In the genomic region with DNA sequence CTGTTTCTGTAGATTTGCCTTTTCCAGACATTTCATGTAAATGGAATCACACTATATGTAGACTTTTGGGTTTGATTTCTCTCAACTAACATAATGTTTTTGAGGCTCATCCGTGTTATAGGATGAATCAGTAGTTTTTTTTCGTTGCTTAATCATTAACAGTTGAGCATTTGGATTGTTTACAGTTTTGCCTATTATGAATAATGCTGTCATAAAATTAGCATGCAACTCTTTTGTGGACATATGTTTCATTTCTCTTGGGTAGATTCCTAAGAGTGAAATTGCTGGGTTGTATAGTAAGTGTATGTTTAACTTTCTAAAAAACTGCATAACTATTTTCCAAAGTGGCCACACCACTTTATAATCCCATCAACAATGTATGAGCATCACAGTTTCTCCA, we compare ENCODE assay signal across 24 cellular contexts.
"Had no signal": no experiment of that assay in that cellular context is flagged by ENCODE, and none has a peak within 500 bp of the region (broad histone marks: within the 10 kb centered on the region; RNA-seq: fewer than 3 reads in every experiment).

No MANE protein-coding gene starts in this region.

- H3K4me3 Mint-ChIP-seq: activated naive CD8-positive, alpha-beta T cell; activated T-helper 1 cell treated with anti-CD3 and anti-CD28 coated beads, Interleukin-12 subunit alpha, Interleukin-12 subunit beta, Interleukin-2, Interleukin-4 antibody, amounts not matched to agents 30 ng/mL and 10 ng/mL and 1 ng/mL, durations not matched to agents 14 hours and 24 hours and 36 hours; memory B cell; natural killer cell treated with Interleukin-12 subunit alpha and Interleukin-12 subunit beta and Interleukin-15 and Interleukin-18, amount 100 ng/mL, for 72 hours; stimulated activated naive CD8-positive, alpha-beta T cell treated with anti-CD3 and anti-CD28 coated beads, Interleukin-15, Interleukin-2, amounts not matched to agents 100 ng/mL and 50 ng/mL, for 24 hours; T-helper 1 cell treated with Interleukin-12 subunit alpha and Interleukin-12 subunit beta and Interleukin-4 antibody, amounts not matched to agents 30 μg/mL and 1 μg/mL, for 36 hours; WTC11 had no signal

- H3K27me3 ChIP-seq: heart right ventricle, ovary, spleen, tibial artery had no signal

- H3K36me3 ChIP-seq: heart right ventricle, neutrophil, ovary, prostate gland, tibial artery had no signal

- ATAC-seq: heart right ventricle; left colon; natural killer cell treated with Interleukin-12 subunit alpha and Interleukin-12 subunit beta and Interleukin-15 and Interleukin-18, amount 100 ng/mL, for 72 hours; WTC11 had no signal

- H3K9me3 ChIP-seq: neutrophil, ovary, prostate gland, tibial artery had no signal

- H3K27me3 Mint-ChIP-seq: activated naive CD8-positive, alpha-beta T cell; memory B cell; natural killer cell treated with Interleukin-12 subunit alpha and Interleukin-12 subunit beta and Interleukin-15 and Interleukin-18, amount 100 ng/mL, for 72 hours; stimulated activated naive CD8-positive, alpha-beta T cell treated with anti-CD3 and anti-CD28 coated beads, Interleukin-15, Interleukin-2, amounts not matched to agents 100 ng/mL and 50 ng/mL, for 24 hours had no signal

- H3K9me3 Mint-ChIP-seq: activated T-helper 1 cell treated with anti-CD3 and anti-CD28 coated beads, Interleukin-12 subunit alpha, Interleukin-12 subunit beta, Interleukin-2, Interleukin-4 antibody, amounts not matched to agents 30 ng/mL and 10 ng/mL and 1 ng/mL, durations not matched to agents 14 hours and 24 hours and 36 hours; memory B cell; natural killer cell treated with Interleukin-12 subunit alpha and Interleukin-12 subunit beta and Interleukin-15 and Interleukin-18, amount 100 ng/mL, for 72 hours; stimulated activated naive CD8-positive, alpha-beta T cell treated with anti-CD3 and anti-CD28 coated beads, Interleukin-15, Interleukin-2, amounts not matched to agents 100 ng/mL and 50 ng/mL, for 24 hours had no signal

- H3K4me1 ChIP-seq: heart right ventricle, prostate gland, spleen, tibial artery had no signal

- H3K27ac Mint-ChIP-seq: activated naive CD8-positive, alpha-beta T cell; activated T-helper 1 cell treated with anti-CD3 and anti-CD28 coated beads, Interleukin-12 subunit alpha, Interleukin-12 subunit beta, Interleukin-2, Interleukin-4 antibody, amounts not matched to agents 30 ng/mL and 10 ng/mL and 1 ng/mL, durations not matched to agents 14 hours and 24 hours and 36 hours; memory B cell; natural killer cell treated with Interleukin-12 subunit alpha and Interleukin-12 subunit beta and Interleukin-15 and Interleukin-18, amount 100 ng/mL, for 72 hours; stimulated activated naive CD8-positive, alpha-beta T cell treated with anti-CD3 and anti-CD28 coated beads, Interleukin-15, Interleukin-2, amounts not matched to agents 100 ng/mL and 50 ng/mL, for 24 hours; T-helper 1 cell treated with Interleukin-12 subunit alpha and Interleukin-12 subunit beta and Interleukin-4 antibody, amounts not matched to agents 30 μg/mL and 1 μg/mL, for 36 hours; WTC11 had no signal

- DNase-seq: activated CD4-positive, alpha-beta T cell treated with anti-CD3 and anti-CD28 coated beads, Interleukin-2, amount 50 U/mL, for 4 hours; activated gamma-delta T cell treated with Interleukin-2 at 50 U/mL for 16 hours; central memory CD4-positive, alpha-beta T cell; dermis blood vessel endothelial cell; effector memory CD4-positive, alpha-beta T cell; heart right ventricle; left colon; ovary; spleen; stimulated activated CD4-positive, alpha-beta T cell treated with anti-CD3 and anti-CD28 coated beads, Interleukin-4, amount 100 ng/mL, for 4 hours; substantia nigra; T1000; tibial artery had no signal

- H3K4me1 Mint-ChIP-seq: WTC11 had no signal

- H3K36me3 Mint-ChIP-seq: natural killer cell treated with Interleukin-12 subunit alpha and Interleukin-12 subunit beta and Interleukin-15 and Interleukin-18, amount 100 ng/mL, for 72 hours; WTC11 had no signal

- FAIRE-seq: astrocyte, keratinocyte had no signal

- H3K4me3 ChIP-seq: heart right ventricle, ovary, prostate gland, spleen, tibial artery had no signal
